In the genomic region with DNA sequence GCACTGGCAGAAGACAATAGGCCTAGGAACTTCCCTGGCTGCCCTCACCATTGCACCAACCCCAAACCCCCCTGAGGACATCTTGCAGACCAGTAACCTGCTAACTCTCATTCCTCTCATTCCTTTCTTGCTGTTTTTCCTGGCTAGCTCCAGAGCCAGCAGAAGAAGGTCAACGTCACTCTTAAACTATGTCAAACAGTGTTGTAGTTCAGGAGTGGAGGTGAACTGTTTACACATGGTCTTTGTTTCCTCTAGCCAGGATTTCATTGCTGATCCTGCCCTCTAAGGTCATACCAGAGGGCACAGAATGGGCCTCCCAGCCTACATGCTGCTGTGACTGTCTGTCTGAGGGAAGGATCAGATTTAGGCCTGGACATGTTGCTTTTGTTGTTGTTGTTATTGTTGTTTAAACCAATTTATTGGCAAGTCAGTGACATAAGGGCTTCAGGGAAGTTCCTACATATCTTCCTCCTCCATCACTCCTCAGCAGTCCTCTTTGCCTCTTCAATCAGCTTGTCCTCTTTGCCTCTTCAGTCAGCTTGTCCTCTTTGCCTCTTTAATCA, we compare ENCODE assay signal across 10 cellular contexts.
A peak's percentile ranks its signal among the peaks of the same experiment; 100 is the strongest.
DNase-seq lines count a peak whose midpoint lies in the region; ATAC-seq, FAIRE-seq and TF ChIP-seq lines count a peak whose summit lies in the region.
"Had no signal": no experiment of that assay in that cellular context is flagged by ENCODE, and none has a peak within 500 bp of the region (broad histone marks: within the 10 kb centered on the region; RNA-seq: fewer than 3 reads in every experiment).

No MANE protein-coding gene starts in this region.

- TF ChIP-seq POLR2A in GM12878 (IDR thresholded peaks at IDR 0.05; ENCODE audit: low read depth, low read length), result no peak

- BruUV-seq in GM12878 (replicated peaks; lab: Mats Ljungman, UMichigan), result no TSS peak

- H3K4me3 Mint-ChIP-seq in natural killer cell treated with Interleukin-12 subunit alpha and Interleukin-12 subunit beta and Interleukin-15 and Interleukin-18, amount 100 ng/mL, for 72 hours, result no peak overlapping the region
- H3K4me3 Mint-ChIP-seq in CD8-positive, alpha-beta memory T cell, result no peak overlapping the region

- no peaks in the 10 kb centered on the region for H3K9me3 Mint-ChIP-seq in natural killer cell treated with Interleukin-12 subunit alpha and Interleukin-12 subunit beta and Interleukin-15 and Interleukin-18, amount 100 ng/mL, for 72 hours
- peaks cover 0 to 6% (median 0%) of the 10 kb centered on the region in 5 donors for H3K9me3 Mint-ChIP-seq in CD8-positive, alpha-beta memory T cell

- no peaks in the 10 kb centered on the region for H3K27me3 ChIP-seq in GM12878 (replicated peaks in 1 of 2; ENCODE audit: control insufficient read depth in 2 of 2, insufficient read depth in 2 of 2, low read length in 1 of 2)
- H3K27me3 ChIP-seq in CD8-positive, alpha-beta memory T cell (ENCODE audit: insufficient read depth, low read length, poor library complexity, severe bottlenecking), result no peaks in the 10 kb centered on the region

- TF ChIP-seq EP300 in GM12878 (IDR thresholded peaks at IDR 0.05; ENCODE audit: borderline replicate concordance in 1 of 2, control insufficient read depth in 1 of 2, low read depth in 2 of 2, low read length in 2 of 2), result no peak

- peak; percentile 44 for DNase-seq in HCEC 1CT
- DNase-seq in GM12878 (ENCODE audit: low read depth, low spot score), result no peak
- peak; percentile 63 for DNase-seq in iPS-NIHi7 (ENCODE audit: extremely low spot score)
- peak; percentile 48 for DNase-seq in skeletal muscle cell (ENCODE audit: low read depth)
- DNase-seq in NCI-H1694 treated with DMSO at 0.1 percent for 48 hours (lab: John Stamatoyannopoulos, UW), result no peak
- DNase-seq in natural killer cell treated with Interleukin-12 subunit alpha and Interleukin-12 subunit beta and Interleukin-15 and Interleukin-18, amount 100 ng/mL, for 72 hours (ENCODE audit: low spot score), result no peak
- no peak for DNase-seq in CD8-positive, alpha-beta memory T cell
- DNase-seq: NCI-H345, small intestine had no signal

- no peaks in the 10 kb centered on the region for H3K36me3 ChIP-seq in GM12878 (ENCODE audit: control insufficient read depth in 2 of 2, insufficient read depth in 2 of 2, low read length in 1 of 2)
- H3K36me3 ChIP-seq in CD8-positive, alpha-beta memory T cell (ENCODE audit: insufficient read depth, low read length), result no peaks in the 10 kb centered on the region

- H3K27me3 Mint-ChIP-seq in natural killer cell treated with Interleukin-12 subunit alpha and Interleukin-12 subunit beta and Interleukin-15 and Interleukin-18, amount 100 ng/mL, for 72 hours, result peaks cover 5 to 7% of the 10 kb centered on the region in 2 donors
- H3K27me3 Mint-ChIP-seq in CD8-positive, alpha-beta memory T cell, result peaks cover 0 to 1% of the 10 kb centered on the region in 2 donors

- no peak overlapping the region for H3K27ac Mint-ChIP-seq in natural killer cell treated with Interleukin-12 subunit alpha and Interleukin-12 subunit beta and Interleukin-15 and Interleukin-18, amount 100 ng/mL, for 72 hours
- H3K27ac Mint-ChIP-seq in CD8-positive, alpha-beta memory T cell, result no peak overlapping the region

- in situ Hi-C loops in GM12878 (cut with MboI), result no loop called here

- intact Hi-C loops in GM12878 (cut with micrococcal nuclease; ENCODE audit: unreplicated experiment), result no loop called here

- H3K36me3 Mint-ChIP-seq in natural killer cell treated with Interleukin-12 subunit alpha and Interleukin-12 subunit beta and Interleukin-15 and Interleukin-18, amount 100 ng/mL, for 72 hours, result no peaks in the 10 kb centered on the region
- H3K36me3 Mint-ChIP-seq in CD8-positive, alpha-beta memory T cell, result peaks cover 0 to 2% (median 0%) of the 10 kb centered on the region in 3 donors

- SMC1A ChIA-PET in GM12878 (lab: Charles Lee; ENCODE audit: uncharacterized antibody, unreplicated experiment), result interaction anchor here (0.9 kb wide), 1 partner anchor 171 kb away, joined by 3 read pairs; no protein-coding TSS in a partner anchor

- no peak overlapping the region for H3K9ac ChIP-seq in GM12878 (ENCODE audit: control insufficient read depth, insufficient read depth, low read length)

- POLR2A ChIA-PET in GM12878 (lab: Charles Lee), result no interaction called here
- POLR2A ChIA-PET in CD8-positive, alpha-beta memory T cell (lab: Charles Lee), result no interaction called here

- WGBS in GM12878 (ENCODE audit: insufficient coverage, insufficient replicate concordance, low lambda C conversion rate, missing lambda C conversion rate), result 28% methylated on average over 1 of the region's 1 CpG

- TF ChIP-seq RAD21 in GM12878 (IDR thresholded peaks at IDR 0.05; ENCODE audit: insufficient read depth, low read depth, low read length), result no peak

- peak; percentile 62 for FAIRE-seq in GM12878 (lab: Jason Lieb, UNC)
- FAIRE-seq: small intestine had no signal

- CTCF ChIA-PET in GM12878 (lab: Yijun Ruan, JAX), result no interaction called here
- CTCF ChIA-PET in CD8-positive, alpha-beta memory T cell (lab: Charles Lee), result no interaction called here

- no peak overlapping the region for H3K27ac ChIP-seq in GM12878 (ENCODE audit: control insufficient read depth, insufficient read depth)
- no peak overlapping the region for H3K27ac ChIP-seq in CD8-positive, alpha-beta memory T cell (ENCODE audit: low read depth, low read length)

- no peaks in the 10 kb centered on the region for H3K4me1 Mint-ChIP-seq in natural killer cell treated with Interleukin-12 subunit alpha and Interleukin-12 subunit beta and Interleukin-15 and Interleukin-18, amount 100 ng/mL, for 72 hours (ENCODE audit: low read depth in 2 of 2)
- no peaks in the 10 kb centered on the region for H3K4me1 Mint-ChIP-seq in CD8-positive, alpha-beta memory T cell

- H3K4me1 ChIP-seq in GM12878 (ENCODE audit: control insufficient read depth, insufficient read depth, low read length), result no peaks in the 10 kb centered on the region
- no peaks in the 10 kb centered on the region for H3K4me1 ChIP-seq in CD8-positive, alpha-beta memory T cell (ENCODE audit: insufficient read depth, low read length)

- ATAC-seq in GM12878 (no peak), GM18502 (IDR thresholded peaks at IDR 0.05; ENCODE audit: poor library complexity, unreplicated experiment) (no peak)
- no peak for ATAC-seq in natural killer cell treated with Interleukin-12 subunit alpha and Interleukin-12 subunit beta and Interleukin-15 and Interleukin-18, amount 100 ng/mL, for 72 hours

- H3K4me3 ChIP-seq in GM12878, result no peak overlapping the region
- H3K4me3 ChIP-seq in skeletal muscle cell (ENCODE audit: low read depth, low read length), result no peak overlapping the region
- H3K4me3 ChIP-seq in CD8-positive, alpha-beta memory T cell (ENCODE audit: low read length), result no peak overlapping the region

- no peaks in the 10 kb centered on the region for H3K9me3 ChIP-seq in GM12878 (replicated peaks; ENCODE audit: control insufficient read depth, insufficient read depth, low read length)
- no peaks in the 10 kb centered on the region for H3K9me3 ChIP-seq in CD8-positive, alpha-beta memory T cell (ENCODE audit: low read length)

- H2AFZ ChIP-seq in GM12878 (ENCODE audit: control insufficient read depth, low read depth, low read length), result no peak overlapping the region

- no peak for TF ChIP-seq CTCF in GM12878 (IDR thresholded peaks at IDR 0.05 in 2 of 3, conservative IDR thresholded peaks at IDR 0.05 in 1 of 3; ENCODE audit: control insufficient read depth in 2 of 3, extremely low read depth in 1 of 3, insufficient read depth in 1 of 3, low read depth in 3 of 3, low read length in 3 of 3)

- RAD21 ChIA-PET in GM12878 (lab: Charles Lee; ENCODE audit: unreplicated experiment), result no interaction called here

- no peaks in the 10 kb centered on the region for H3K79me2 ChIP-seq in GM12878 (ENCODE audit: control insufficient read depth, insufficient read depth, low read length)

- no peak overlapping the region for H3K4me2 ChIP-seq in GM12878 (ENCODE audit: control insufficient read depth, insufficient read depth)

- no peaks in the 10 kb centered on the region for H4K20me1 ChIP-seq in GM12878 (ENCODE audit: control insufficient read depth, insufficient read depth)

TF ChIP-seq in GM12878, 131 proteins besides CTCF, POLR2A, EP300 and RAD21 (continues in another document):
- TF ChIP-seq RUNX3 (IDR thresholded peaks at IDR 0.05; ENCODE audit: low read length) (no peak), ATF3 (IDR thresholded peaks at IDR 0.05; ENCODE audit: borderline replicate concordance, extremely low read depth, low read depth, low read length) (no peak), ZNF592 (IDR thresholded peaks at IDR 0.05) (no peak), SRF (IDR thresholded peaks at IDR 0.05; ENCODE audit: low read depth in 2 of 2, low read length in 2 of 2) (no peak), TCF3 (IDR thresholded peaks at IDR 0.05; ENCODE audit: borderline replicate concordance, insufficient read depth, low read depth, low read length) (no peak)

Comparison
In these comparisons a context has a peak if more than half of its experiments do, and no peak if none do; other contexts are left out.
1. DNase-seq: peak in HCEC 1CT (single experiment), iPS-NIHi7 (single experiment) and skeletal muscle cell (single experiment); none in GM12878 (single experiment), NCI-H1694 treated with DMSO at 0.1 percent for 48 hours (single experiment), natural killer cell treated with Interleukin-12 subunit alpha and Interleukin-12 subunit beta and Interleukin-15 and Interleukin-18, amount 100 ng/mL, for 72 hours (single experiment) and CD8-positive, alpha-beta memory T cell (0 of 5).